ENCODE assay signal across 8 cellular contexts in the genomic region with DNA sequence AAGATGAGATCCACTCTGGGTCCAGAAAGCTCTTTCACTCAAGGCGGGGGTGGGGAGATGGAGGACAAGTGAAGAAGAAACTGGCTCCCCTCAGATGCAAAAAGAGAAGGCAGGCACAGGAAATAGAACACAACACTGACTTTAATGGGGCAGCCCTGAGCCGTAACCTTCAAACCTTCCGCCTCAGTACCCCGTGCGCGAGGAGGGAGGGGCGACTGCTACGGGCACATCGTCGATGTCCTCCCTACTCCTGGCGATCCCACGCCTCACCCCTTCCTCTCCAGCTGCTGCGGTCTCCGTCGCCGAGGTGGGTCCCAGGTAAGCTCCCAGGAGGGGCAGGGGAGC. TPM values are rescaled to one million over a fixed set of nuclear protein-coding genes. Genes with fewer than 3 reads are reported as not detected.
DNase-seq lines count a peak whose midpoint lies in the region; ATAC-seq, FAIRE-seq and TF ChIP-seq lines count a peak whose summit lies in the region.

No MANE protein-coding gene starts in this region.

- H3K27ac Mint-ChIP-seq in natural killer cell: peak overlapping the region in 1 of 2 donors; percentile 74

- H3K79me1 ChIP-seq in H1 (ENCODE audit: low read depth, low read length): no peaks in the 10 kb centered on the region

- peak overlapping the region; percentile 7 for H4K5ac ChIP-seq in H1 (ENCODE audit: insufficient read length, low read depth, low read length)

- FAIRE-seq in A549 (lab: Jason Lieb, UNC): no peak
- no peak for FAIRE-seq in H1 (lab: Jason Lieb, UNC)

- POLR2A ChIA-PET in A549 (lab: Yijun Ruan, JAX): interaction anchor here (0.9 to 2.4 kb wide), 4 partner anchors 9 to 101 kb away, joined by 3 to 27 read pairs (median 7); partner anchors contain the start of genes ADISSP, AP5S1 and CENPB
- POLR2A ChIA-PET in H1 (lab: Charles Lee; ENCODE audit: partially characterized antibody): interaction anchor here (1.0 to 3.8 kb wide), 4 partner anchors 10 to 25 kb away, joined by 3 to 42 read pairs (median 10); partner anchors contain the start of gene ADISSP

- CTCF ChIA-PET in A549 (lab: Yijun Ruan, JAX): interaction anchor here (0.8 to 56.5 kb wide), 6 partner anchors 9 to 99 kb away, joined by 3 to 1634 read pairs (median 16); partner anchors contain the start of genes ADISSP, CENPB and HSPA12B
- CTCF ChIA-PET in H1 (lab: Charles Lee; ENCODE audit: partially characterized antibody): interaction anchor here (0.6 to 3.6 kb wide), 10 partner anchors 9 to 99 kb away, joined by 3 to 31 read pairs (median 4); partner anchors contain the start of genes ADISSP and CENPB

- ATAC-seq in A549 (0 out of 6 replicates have a peak, but pooled peaks of 1 of the 2 experiments have one; percentile 1), natural killer cell (peak; percentile 30 to 54 (median 49)), HG03442 (IDR thresholded peaks at IDR 0.05; ENCODE audit: unreplicated experiment) (no peak)

- H2AK5ac ChIP-seq in H1 (ENCODE audit: low read depth, low read length): no peak overlapping the region

- no peaks in the 10 kb centered on the region for H3K27me3 Mint-ChIP-seq in natural killer cell (ENCODE audit: low read depth in 2 of 2)

- peaks cover 26 to 48% of the 10 kb centered on the region in 2 donors for H3K4me1 Mint-ChIP-seq in natural killer cell

- 0 out of 2 replicates have a peak overlapping the region, but pooled peaks have one; percentile 21 for H3K18ac ChIP-seq in H1 (ENCODE audit: extremely low read depth, low read length)

- DNase-seq in A549 (ENCODE audit: low read depth in 1 of 2, low spot score in 1 of 2): no peak
- no peak for DNase-seq in H1 (ENCODE audit: low read depth in 1 of 2, low spot score in 2 of 2)
- no peak for DNase-seq in natural killer cell
- DNase-seq in T1000 (lab: John Stamatoyannopoulos, UW): no peak
- DNase-seq in LoVo (ENCODE audit: low spot score): no peak
- DNase-seq in NCI-H1048 (lab: John Stamatoyannopoulos, UW): no peak

- H2BK20ac ChIP-seq in H1 (ENCODE audit: low read length): no peak overlapping the region

- no peak overlapping the region for H3K23ac ChIP-seq in H1 (ENCODE audit: insufficient read length)

- H4K91ac ChIP-seq in H1 (replicated peaks; ENCODE audit: insufficient read length, low read length): peak overlapping the region; percentile 70

- no peaks in the 10 kb centered on the region for H3K9me3 Mint-ChIP-seq in natural killer cell

- H3K9ac ChIP-seq in HUES6 (ENCODE audit: low read length) (peak overlapping the region; percentile 9), H1 (replicated peaks in 1 of 4; ENCODE audit: extremely low read depth in 1 of 4, low read depth in 3 of 4, low read length in 3 of 4) (no peak overlapping the region)

- H3K23me2 ChIP-seq in H1 (ENCODE audit: low read depth, low read length): peaks cover 17% of the 10 kb centered on the region; the same call in 1 of the 2 replicates

- H3K27ac ChIP-seq in A549 (peak overlapping the region; percentile 71 to 83), HUES6 (ENCODE audit: low read depth, low read length) (no peak overlapping the region), H1 (ENCODE audit: low read depth, low read length) (no peak overlapping the region)

- H3K56ac ChIP-seq in H1 (replicated peaks; ENCODE audit: insufficient read length, low read depth, low read length): peak overlapping the region; percentile 14

- peak overlapping the region; percentile 85 for H3K4me3 Mint-ChIP-seq in natural killer cell

- no peaks in the 10 kb centered on the region for H4K20me1 ChIP-seq in H1 (replicated peaks in 1 of 2; ENCODE audit: control insufficient read depth in 1 of 2, insufficient read depth in 2 of 2, low read length in 2 of 2)

- H2BK120ac ChIP-seq in H1 (replicated peaks; ENCODE audit: low read depth, low read length): no peak overlapping the region

- H3K14ac ChIP-seq in H1 (ENCODE audit: insufficient read length): peak overlapping the region; percentile 67

- 56% methylated on average over 15 of the region's 16 CpGs for WGBS in A549 (ENCODE audit: missing lambda C conversion rate)
- 15% methylated on average over 13 of the region's 16 CpGs; no CpG with 5 or more reads in 1 of the 2 experiments for WGBS in H1 (ENCODE audit: extremely low coverage in 1 of 2, insufficient coverage in 1 of 2, insufficient read length in 1 of 2, insufficient replicate concordance in 2 of 2, low coverage in 1 of 2, low lambda C conversion rate in 2 of 2, missing lambda C conversion rate in 1 of 2), 2 experiments

- H2AFZ ChIP-seq in H1 (ENCODE audit: low read length): peak overlapping the region; percentile 88; the same call in 1 of the 2 replicates

- H3K4me1 ChIP-seq in A549 (peaks cover 5% of the 10 kb centered on the region), HUES6 (ENCODE audit: control insufficient read depth, insufficient read depth, low read length) (peaks cover 14% of the 10 kb centered on the region), H1 (replicated peaks in 1 of 4; ENCODE audit: control insufficient read depth in 3 of 4, insufficient read depth in 4 of 4, low read length in 3 of 4) (peaks cover 0 to 11% (median 9%) of the 10 kb centered on the region in 4 experiments; a peak in 6 of 7 replicates)

- peaks cover 63% of the 10 kb centered on the region for H3K27me3 ChIP-seq in HUES6 (ENCODE audit: control insufficient read depth, insufficient read depth, low read length)
- peaks cover 0 to 30% (median 26%) of the 10 kb centered on the region in 4 experiments; a peak in 6 of 7 replicates for H3K27me3 ChIP-seq in H1 (replicated peaks in 1 of 4; ENCODE audit: control insufficient read depth in 3 of 4, extremely low read depth in 1 of 4, insufficient read depth in 3 of 4, low read length in 3 of 4)

- no peaks in the 10 kb centered on the region for H3K36me3 ChIP-seq in HUES6 (ENCODE audit: control insufficient read depth, insufficient read depth, low read length)
- no peaks in the 10 kb centered on the region for H3K36me3 ChIP-seq in H1 (ENCODE audit: control insufficient read depth in 2 of 4, insufficient read depth in 4 of 4, low read length in 3 of 4)

- peak overlapping the region; percentile 77; the same call in 1 of the 2 replicates for H2BK15ac ChIP-seq in H1 (ENCODE audit: low read length)

- no peak overlapping the region for H3K4ac ChIP-seq in H1 (replicated peaks; ENCODE audit: insufficient read length, low read depth, low read length)

- TF ChIP-seq RAD21 in A549 (conservative IDR thresholded peaks at IDR 0.05 in 1 of 2, IDR thresholded peaks at IDR 0.05 in 1 of 2) (no peak), H1 (IDR thresholded peaks at IDR 0.05 in 1 of 2, conservative IDR thresholded peaks at IDR 0.05 in 1 of 2; ENCODE audit: low read depth in 2 of 2, low read length in 2 of 2) (no peak)

- no peaks in the 10 kb centered on the region for H3K79me2 ChIP-seq in H1 (ENCODE audit: control insufficient read depth in 1 of 2, insufficient read depth in 2 of 2, low read length in 2 of 2)

- no peak overlapping the region for H2BK12ac ChIP-seq in H1 (ENCODE audit: low read depth, low read length)

- H4K8ac ChIP-seq in H1 (ENCODE audit: extremely low read depth, insufficient read depth, low read length): peak overlapping the region; percentile 80

- H3K36me3 Mint-ChIP-seq in natural killer cell: no peaks in the 10 kb centered on the region

- H2BK5ac ChIP-seq in H1 (ENCODE audit: low read depth, low read length): peak overlapping the region; percentile 47; the same call in 1 of the 2 replicates

- TF ChIP-seq POLR2A in A549 (IDR thresholded peaks at IDR 0.05; ENCODE audit: low read length): no peak
- no peak for TF ChIP-seq POLR2A in H1 (IDR thresholded peaks at IDR 0.05; ENCODE audit: control extremely low read depth in 1 of 2, low read depth in 2 of 2, low read length in 2 of 2)

- TF ChIP-seq EP300 in A549 (IDR thresholded peaks at IDR 0.05) (no peak), H1 (IDR thresholded peaks at IDR 0.05; ENCODE audit: borderline replicate concordance in 1 of 2, low read depth in 2 of 2, low read length in 2 of 2) (no peak)

- no peak for TF ChIP-seq CTCF in A549 (IDR thresholded peaks at IDR 0.05)
- TF ChIP-seq CTCF in H1 (IDR thresholded peaks at IDR 0.05; ENCODE audit: control extremely low read depth in 1 of 3, insufficient read depth in 1 of 3, low read depth in 1 of 3, low read length in 3 of 3): no peak
- no peak for TF ChIP-seq CTCF in natural killer cell (IDR thresholded peaks at IDR 0.05)

- H3K4me3 ChIP-seq in A549 (peak overlapping the region; percentile 45), HUES6 (ENCODE audit: low read depth, low read length) (peak overlapping the region; percentile 80), H1 (ENCODE audit: extremely low read depth in 1 of 4, insufficient read depth in 2 of 4, low read depth in 3 of 4, low read length in 4 of 4) (peak overlapping the region; percentile 46 to 81 (median 62))

- H3K4me2 ChIP-seq in A549 (peak overlapping the region; percentile 83), H1 (ENCODE audit: insufficient read depth in 1 of 2, low read depth in 2 of 2, low read length in 2 of 2) (peak overlapping the region; percentile 83 to 95)

- H3K9me3 ChIP-seq in A549 (no peaks in the 10 kb centered on the region), HUES6 (ENCODE audit: control insufficient read depth, insufficient read depth, low read depth, low read length) (no peaks in the 10 kb centered on the region), H1 (ENCODE audit: insufficient read depth in 2 of 2, low read depth in 1 of 2, low read length in 1 of 2) (no peaks in the 10 kb centered on the region; a peak in 1 of 4 replicates)

- intact Hi-C loops in natural killer cell (cut with micrococcal nuclease): no loop called here

RNA-seq across cellular contexts. Expression of gene SPEF1, which starts 3.9 kb away (rescaled TPM):
- polyA plus RNA-seq in A549 (2011; rRNA removed): 0.41 and 0.46 TPM in 2 replicates
- polyA plus RNA-seq in A549 (2012; cell fraction: cytosol; rRNA removed): 1.1 and 1.2 TPM in 2 replicates
- 4.2 and 4.5 TPM in 2 replicates for polyA plus RNA-seq in A549 (2012; cell fraction: nucleus; rRNA removed)
- polyA plus RNA-seq in A549 (2017; fragmentation: RNase III; extraction: RNeasy Plus Mini Kit Qiagen cat#74134 plus additional on column Dnase treatment): 0.89 to 1.4 TPM (median 1.3 TPM) in 3 replicates
- polyA minus RNA-seq in A549 (2011; rRNA and poly(A)+ RNA removed): 0.15 and 0.21 TPM in 2 replicates
- total RNA-seq in H1 (2021; fragmentation: NEBNext Ultra II Directional; extraction: Animal tissue kit (Norgen Biotek cat#: 25700)): 0.65 and 0.71 TPM in 2 replicates
- polyA plus RNA-seq in H1 (2011; rRNA removed): 0.50 and 0.51 TPM in 2 replicates
- 0.78 TPM for polyA plus RNA-seq in H1 (2011; cell fraction: cytosol; rRNA removed)
- polyA plus RNA-seq in H1 (2011; cell fraction: nucleus; rRNA removed): 0.88 TPM
- polyA plus RNA-seq in H1 (2012, experiment 1 of 2): 0.56 to 0.80 TPM (median 0.68 TPM) in 4 replicates
- 0.64 TPM for polyA plus RNA-seq in H1 (2012, experiment 2 of 2)
- 0.43 TPM for polyA plus RNA-seq in H1 (2013, experiment 1 of 2)
- 0.37 TPM for polyA plus RNA-seq in H1 (2013, experiment 2 of 2)
- 0.37 TPM in 1 of 2 replicates, not detected in the other for polyA minus RNA-seq in H1 (2011; rRNA and poly(A)+ RNA removed)
- polyA minus RNA-seq in H1 (2011; cell fraction: cytosol; rRNA and poly(A)+ RNA removed): not detected
- polyA minus RNA-seq in H1 (2011; cell fraction: nucleus; rRNA and poly(A)+ RNA removed): 0.50 TPM
- total RNA-seq in natural killer cell: under 1 TPM in 1 of 3 donors, not detected in 2; 0.23 TPM

RNA-seq across cellular contexts. Expression of gene CENPB, which starts 9.2 kb away (rescaled TPM):
- polyA plus RNA-seq in A549 (2011; rRNA removed) (35.9 and 42.6 TPM in 2 replicates), A549 (2017; fragmentation: RNase III; extraction: RNeasy Plus Mini Kit Qiagen cat#74134 plus additional on column Dnase treatment) (93.1 to 107 TPM (median 106 TPM) in 3 replicates), H1 (2011; rRNA removed) (17.7 and 25.2 TPM in 2 replicates)
- 57.6 and 77.1 TPM in 2 replicates for polyA plus RNA-seq in A549 (2012; cell fraction: cytosol; rRNA removed)
- polyA plus RNA-seq in A549 (2012; cell fraction: nucleus; rRNA removed): 55.5 and 78.2 TPM in 2 replicates
- 49.1 and 52.8 TPM in 2 replicates for polyA minus RNA-seq in A549 (2011; rRNA and poly(A)+ RNA removed)
- total RNA-seq in H1 (2021; fragmentation: NEBNext Ultra II Directional; extraction: Animal tissue kit (Norgen Biotek cat#: 25700)): 51.6 and 52.8 TPM in 2 replicates
- polyA plus RNA-seq in H1 (2011; cell fraction: cytosol; rRNA removed): 27.2 TPM
- polyA plus RNA-seq in H1 (2011; cell fraction: nucleus; rRNA removed): 20.7 TPM
- 30.1 to 45.6 TPM (median 44.3 TPM) in 4 replicates for polyA plus RNA-seq in H1 (2012, experiment 1 of 2)
- polyA plus RNA-seq in H1 (2012, experiment 2 of 2): 37.2 TPM
- 25.0 TPM for polyA plus RNA-seq in H1 (2013, experiment 1 of 2)
- polyA plus RNA-seq in H1 (2013, experiment 2 of 2): 25.0 TPM
- 18.1 and 24.6 TPM in 2 replicates for polyA minus RNA-seq in H1 (2011; rRNA and poly(A)+ RNA removed)
- 29.3 TPM for polyA minus RNA-seq in H1 (2011; cell fraction: cytosol; rRNA and poly(A)+ RNA removed)
- 17.5 TPM for polyA minus RNA-seq in H1 (2011; cell fraction: nucleus; rRNA and poly(A)+ RNA removed)
- 10 to 100 TPM; 46.7 to 62.6 (median 55.4) TPM for total RNA-seq in natural killer cell

RNA-seq across cellular contexts. Expression of gene ADISSP, which starts 9.8 kb away (rescaled TPM):
- polyA plus RNA-seq in A549 (2011; rRNA removed) (43.9 and 44.0 TPM in 2 replicates), A549 (2017; fragmentation: RNase III; extraction: RNeasy Plus Mini Kit Qiagen cat#74134 plus additional on column Dnase treatment) (93.2 to 104 TPM (median 95.2 TPM) in 3 replicates), H1 (2011; rRNA removed) (141 and 202 TPM in 2 replicates)
- 162 and 207 TPM in 2 replicates for polyA plus RNA-seq in A549 (2012; cell fraction: cytosol; rRNA removed)
- 139 and 182 TPM in 2 replicates for polyA plus RNA-seq in A549 (2012; cell fraction: nucleus; rRNA removed)
- 49.7 and 55.6 TPM in 2 replicates for polyA minus RNA-seq in A549 (2011; rRNA and poly(A)+ RNA removed)
- total RNA-seq in H1 (2021; fragmentation: NEBNext Ultra II Directional; extraction: Animal tissue kit (Norgen Biotek cat#: 25700)): 111 and 117 TPM in 2 replicates
- polyA plus RNA-seq in H1 (2011; cell fraction: cytosol; rRNA removed): 101 TPM
- 110 TPM for polyA plus RNA-seq in H1 (2011; cell fraction: nucleus; rRNA removed)
- 73.7 to 130 TPM (median 117 TPM) in 4 replicates for polyA plus RNA-seq in H1 (2012, experiment 1 of 2)
- polyA plus RNA-seq in H1 (2012, experiment 2 of 2): 104 TPM
- polyA plus RNA-seq in H1 (2013, experiment 1 of 2): 98.3 TPM
- polyA plus RNA-seq in H1 (2013, experiment 2 of 2): 102 TPM
- 43.6 and 51.4 TPM in 2 replicates for polyA minus RNA-seq in H1 (2011; rRNA and poly(A)+ RNA removed)
- polyA minus RNA-seq in H1 (2011; cell fraction: cytosol; rRNA and poly(A)+ RNA removed): 71.0 TPM
- 41.3 TPM for polyA minus RNA-seq in H1 (2011; cell fraction: nucleus; rRNA and poly(A)+ RNA removed)
- 10 to 100 TPM; 10.1 to 13.5 (median 12.3) TPM for total RNA-seq in natural killer cell

RNA-seq across cellular contexts. Expression of gene CDC25B, which starts 18.8 kb away (rescaled TPM):
- 133 and 136 TPM in 2 replicates for polyA plus RNA-seq in A549 (2011; rRNA removed)
- 173 and 193 TPM in 2 replicates for polyA plus RNA-seq in A549 (2012; cell fraction: cytosol; rRNA removed)
- polyA plus RNA-seq in A549 (2012; cell fraction: nucleus; rRNA removed): 307 and 346 TPM in 2 replicates
- polyA plus RNA-seq in A549 (2017; fragmentation: RNase III; extraction: RNeasy Plus Mini Kit Qiagen cat#74134 plus additional on column Dnase treatment): 129 to 150 TPM (median 140 TPM) in 3 replicates
- polyA minus RNA-seq in A549 (2011; rRNA and poly(A)+ RNA removed): 101 and 126 TPM in 2 replicates
- 30.3 and 31.2 TPM in 2 replicates for total RNA-seq in H1 (2021; fragmentation: NEBNext Ultra II Directional; extraction: Animal tissue kit (Norgen Biotek cat#: 25700))
- 21.7 and 32.4 TPM in 2 replicates for polyA plus RNA-seq in H1 (2011; rRNA removed)
- 21.8 TPM for polyA plus RNA-seq in H1 (2011; cell fraction: cytosol; rRNA removed)
- 69.1 TPM for polyA plus RNA-seq in H1 (2011; cell fraction: nucleus; rRNA removed)
- 28.3 to 33.6 TPM (median 29.7 TPM) in 4 replicates for polyA plus RNA-seq in H1 (2012, experiment 1 of 2)
- polyA plus RNA-seq in H1 (2012, experiment 2 of 2): 28.7 TPM
- polyA plus RNA-seq in H1 (2013, experiment 1 of 2): 18.1 TPM
- polyA plus RNA-seq in H1 (2013, experiment 2 of 2): 16.5 TPM
- polyA minus RNA-seq in H1 (2011; rRNA and poly(A)+ RNA removed): 12.9 and 21.6 TPM in 2 replicates
- polyA minus RNA-seq in H1 (2011; cell fraction: cytosol; rRNA and poly(A)+ RNA removed): 19.9 TPM
- 16.8 TPM for polyA minus RNA-seq in H1 (2011; cell fraction: nucleus; rRNA and poly(A)+ RNA removed)
- 100 to 1,000 TPM; 123 to 147 (median 143) TPM for total RNA-seq in natural killer cell

RNA-seq across cellular contexts. Expression of gene AP5S1, which starts 43.0 kb away (rescaled TPM):
- polyA plus RNA-seq in A549 (2011; rRNA removed) (10.2 and 11.8 TPM in 2 replicates), A549 (2017; fragmentation: RNase III; extraction: RNeasy Plus Mini Kit Qiagen cat#74134 plus additional on column Dnase treatment) (17.7 to 20.6 TPM (median 19.9 TPM) in 3 replicates), H1 (2011; rRNA removed) (3.3 and 4.0 TPM in 2 replicates)
- 15.6 and 19.0 TPM in 2 replicates for polyA plus RNA-seq in A549 (2012; cell fraction: cytosol; rRNA removed)
- polyA plus RNA-seq in A549 (2012; cell fraction: nucleus; rRNA removed): 15.2 and 20.0 TPM in 2 replicates
- 21.2 and 27.1 TPM in 2 replicates for polyA minus RNA-seq in A549 (2011; rRNA and poly(A)+ RNA removed)
- total RNA-seq in H1 (2021; fragmentation: NEBNext Ultra II Directional; extraction: Animal tissue kit (Norgen Biotek cat#: 25700)): 3.4 and 3.7 TPM in 2 replicates
- polyA plus RNA-seq in H1 (2011; cell fraction: cytosol; rRNA removed): 3.0 TPM
- 3.1 TPM for polyA plus RNA-seq in H1 (2011; cell fraction: nucleus; rRNA removed)
- polyA plus RNA-seq in H1 (2012, experiment 1 of 2): 3.0 to 4.2 TPM (median 3.7 TPM) in 4 replicates
- polyA plus RNA-seq in H1 (2012, experiment 2 of 2): 2.7 TPM
- polyA plus RNA-seq in H1 (2013, experiment 1 of 2): 1.9 TPM
- 1.6 TPM for polyA plus RNA-seq in H1 (2013, experiment 2 of 2)
- polyA minus RNA-seq in H1 (2011; rRNA and poly(A)+ RNA removed): 2.3 and 4.1 TPM in 2 replicates
- 3.4 TPM for polyA minus RNA-seq in H1 (2011; cell fraction: cytosol; rRNA and poly(A)+ RNA removed)
- 3.4 TPM for polyA minus RNA-seq in H1 (2011; cell fraction: nucleus; rRNA and poly(A)+ RNA removed)
- total RNA-seq in natural killer cell: 10 to 100 TPM in 2 of 3 donors, 1 to 10 TPM in 1; 7.9 to 12.3 (median 12.1) TPM

Comparison
In these comparisons a context has a peak if more than half of its experiments do, and no peak if none do; other contexts are left out.
1. H3K27ac ChIP-seq: peak in A549 (2 of 2); none in HUES6 (single experiment) and H1 (single experiment).
2. Of the 18 proteins assayed by ChIP-seq in both H1 and A549: peak only in H1: MAX and PHF8; only in A549: none; in both: none; in neither: 16.
3. Peak in every context shown above with its lines, with median percentiles within 50 percentile points of each other: H3K4me3 ChIP-seq.